Comparison of ENCODE assay signal across 7 cellular contexts in the genomic region with DNA sequence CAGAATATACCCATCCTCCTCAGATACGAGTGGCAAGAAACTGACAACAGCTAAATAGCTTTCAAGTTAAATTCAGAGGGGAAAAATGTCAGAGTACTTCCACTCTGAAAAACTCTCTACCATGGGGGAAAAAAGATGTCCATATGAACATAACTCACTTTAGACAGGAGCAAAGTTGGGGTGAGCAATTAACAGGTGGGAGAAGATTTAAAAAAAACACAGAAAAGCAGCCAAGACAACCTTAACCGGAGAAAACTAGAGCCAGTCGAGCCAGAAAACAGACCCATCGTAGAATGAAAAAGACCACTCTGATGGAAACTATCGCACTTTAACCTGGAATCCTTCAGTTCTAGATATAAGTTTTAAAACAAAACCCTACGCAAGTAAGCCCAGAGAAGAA. TPM values are rescaled to one million over a fixed set of nuclear protein-coding genes. Genes with fewer than 3 reads are reported as not detected.
DNase-seq lines count a peak whose midpoint lies in the region; ATAC-seq and TF ChIP-seq lines count a peak whose summit lies in the region.

No MANE protein-coding gene starts in this region.

- peak overlapping the region; percentile 96 for H3K4me3 Mint-ChIP-seq in HFFc6
- H3K4me3 Mint-ChIP-seq in activated T-helper 1 cell treated with anti-CD3 and anti-CD28 coated beads, Interleukin-12 subunit alpha, Interleukin-12 subunit beta, Interleukin-2, Interleukin-4 antibody, amounts not matched to agents 30 ng/mL and 10 ng/mL and 1 ng/mL, durations not matched to agents 14 hours and 24 hours and 36 hours: peak overlapping the region; percentile 92
- H3K4me3 Mint-ChIP-seq in stimulated activated naive B cell treated with anti-CD40 and anti-IgM and Interleukin-4, amounts not matched to agents 10 μg/mL and 1 μg/mL and 100 μg/mL, for 72 hours: peak overlapping the region; percentile 90 to 91

- peaks cover 34% of the 10 kb centered on the region for H3K4me1 Mint-ChIP-seq in HFFc6 (ENCODE audit: low read depth)
- peaks cover 30% of the 10 kb centered on the region for H3K4me1 Mint-ChIP-seq in activated T-helper 1 cell treated with anti-CD3 and anti-CD28 coated beads, Interleukin-12 subunit alpha, Interleukin-12 subunit beta, Interleukin-2, Interleukin-4 antibody, amounts not matched to agents 30 ng/mL and 10 ng/mL and 1 ng/mL, durations not matched to agents 14 hours and 24 hours and 36 hours (ENCODE audit: low read depth)
- H3K4me1 Mint-ChIP-seq in stimulated activated naive B cell treated with anti-CD40 and anti-IgM and Interleukin-4, amounts not matched to agents 10 μg/mL and 1 μg/mL and 100 μg/mL, for 72 hours: peaks cover 16 to 48% of the 10 kb centered on the region in 2 donors

- H3K27ac Mint-ChIP-seq in HFFc6: peak overlapping the region; percentile 89
- peak overlapping the region; percentile 95 for H3K27ac Mint-ChIP-seq in activated T-helper 1 cell treated with anti-CD3 and anti-CD28 coated beads, Interleukin-12 subunit alpha, Interleukin-12 subunit beta, Interleukin-2, Interleukin-4 antibody, amounts not matched to agents 30 ng/mL and 10 ng/mL and 1 ng/mL, durations not matched to agents 14 hours and 24 hours and 36 hours
- H3K27ac Mint-ChIP-seq in stimulated activated naive B cell treated with anti-CD40 and anti-IgM and Interleukin-4, amounts not matched to agents 10 μg/mL and 1 μg/mL and 100 μg/mL, for 72 hours: peak overlapping the region; percentile 94

- peaks cover 36% of the 10 kb centered on the region for H3K36me3 ChIP-seq in iPS-18a (ENCODE audit: control insufficient read depth, low read depth, low read length)

- peak overlapping the region; percentile 70 for H3K9ac ChIP-seq in iPS-18a (ENCODE audit: low read length)

- no peaks in the 10 kb centered on the region for H3K27me3 ChIP-seq in iPS-18a (ENCODE audit: control insufficient read depth, insufficient read depth, low read length)

- no peak for TF ChIP-seq CTCF in HFFc6 (IDR thresholded peaks at IDR 0.05)

- H3K36me3 Mint-ChIP-seq in HFFc6 (ENCODE audit: low read depth): peaks cover 31% of the 10 kb centered on the region
- peaks cover 25% of the 10 kb centered on the region for H3K36me3 Mint-ChIP-seq in activated T-helper 1 cell treated with anti-CD3 and anti-CD28 coated beads, Interleukin-12 subunit alpha, Interleukin-12 subunit beta, Interleukin-2, Interleukin-4 antibody, amounts not matched to agents 30 ng/mL and 10 ng/mL and 1 ng/mL, durations not matched to agents 14 hours and 24 hours and 36 hours (ENCODE audit: low read depth)
- peaks cover 21 to 35% of the 10 kb centered on the region in 2 donors for H3K36me3 Mint-ChIP-seq in stimulated activated naive B cell treated with anti-CD40 and anti-IgM and Interleukin-4, amounts not matched to agents 10 μg/mL and 1 μg/mL and 100 μg/mL, for 72 hours

- peak overlapping the region; percentile 94 for H3K4me3 ChIP-seq in iPS-18a (ENCODE audit: low read length)

- H3K9me3 Mint-ChIP-seq in HFFc6: no peaks in the 10 kb centered on the region
- H3K9me3 Mint-ChIP-seq in activated T-helper 1 cell treated with anti-CD3 and anti-CD28 coated beads, Interleukin-12 subunit alpha, Interleukin-12 subunit beta, Interleukin-2, Interleukin-4 antibody, amounts not matched to agents 30 ng/mL and 10 ng/mL and 1 ng/mL, durations not matched to agents 14 hours and 24 hours and 36 hours: no peaks in the 10 kb centered on the region
- H3K9me3 Mint-ChIP-seq in stimulated activated naive B cell treated with anti-CD40 and anti-IgM and Interleukin-4, amounts not matched to agents 10 μg/mL and 1 μg/mL and 100 μg/mL, for 72 hours: no peaks in the 10 kb centered on the region

- no peaks in the 10 kb centered on the region; the same call in 1 of the 2 replicates for H3K27me3 Mint-ChIP-seq in HFFc6 (ENCODE audit: insufficient read depth)
- no peaks in the 10 kb centered on the region for H3K27me3 Mint-ChIP-seq in activated T-helper 1 cell treated with anti-CD3 and anti-CD28 coated beads, Interleukin-12 subunit alpha, Interleukin-12 subunit beta, Interleukin-2, Interleukin-4 antibody, amounts not matched to agents 30 ng/mL and 10 ng/mL and 1 ng/mL, durations not matched to agents 14 hours and 24 hours and 36 hours (ENCODE audit: insufficient read depth)
- no peaks in the 10 kb centered on the region for H3K27me3 Mint-ChIP-seq in stimulated activated naive B cell treated with anti-CD40 and anti-IgM and Interleukin-4, amounts not matched to agents 10 μg/mL and 1 μg/mL and 100 μg/mL, for 72 hours

- no peaks in the 10 kb centered on the region for H3K4me1 ChIP-seq in iPS-18a (ENCODE audit: control insufficient read depth, low read depth, low read length)

- H3K27ac ChIP-seq in iPS-18a (ENCODE audit: low read length): no peak overlapping the region

- DNase-seq in HFFc6 (no peak), NCI-H1092 (lab: John Stamatoyannopoulos, UW) (no peak)
- DNase-seq in activated T-helper 1 cell treated with anti-CD3 and anti-CD28 coated beads, Interleukin-12 subunit alpha, Interleukin-12 subunit beta, Interleukin-2, Interleukin-4 antibody, amounts not matched to agents 30 ng/mL and 10 ng/mL and 1 ng/mL, durations not matched to agents 14 hours and 24 hours and 36 hours (ENCODE audit: low spot score): no peak
- DNase-seq in stimulated activated naive B cell treated with anti-CD40 and anti-IgM and Interleukin-4, amounts not matched to agents 10 μg/mL and 1 μg/mL and 100 μg/mL, for 72 hours: no peak

- intact Hi-C loops in activated T-helper 1 cell treated with anti-CD3 and anti-CD28 coated beads, Interleukin-12 subunit alpha, Interleukin-12 subunit beta, Interleukin-2, Interleukin-4 antibody, amounts not matched to agents 30 ng/mL and 10 ng/mL and 1 ng/mL, durations not matched to agents 14 hours and 24 hours and 36 hours (cut with micrococcal nuclease): loop anchor here (1.0 to 5.0 kb wide), 7 partner anchors 39 to 727 kb away; partner anchors contain the start of genes COG8, CYB5B, NIP7 and NQO1

- ATAC-seq in stimulated activated naive B cell treated with anti-CD40 and anti-IgM and Interleukin-4, amounts not matched to agents 10 μg/mL and 1 μg/mL and 100 μg/mL, for 72 hours (replicated peaks): no peak
- ATAC-seq in HG03196 (IDR thresholded peaks at IDR 0.05; ENCODE audit: unreplicated experiment) (no peak), HG03469 (IDR thresholded peaks at IDR 0.05; ENCODE audit: unreplicated experiment) (no peak)

- no peaks in the 10 kb centered on the region for H3K9me3 ChIP-seq in iPS-18a (ENCODE audit: control insufficient read depth, low read depth, low read length)

RNA-seq across cellular contexts. Expression of gene TERF2, which starts 0.8 kb away (rescaled TPM):
- total RNA-seq in HFFc6 (2021; fragmentation: NEBNext Ultra II Directional; extraction: Animal tissue kit (Norgen Biotek cat#: 25700)): 10 to 100 TPM; 28.3 to 38.0 (median 30.1) TPM
- total RNA-seq in activated T-helper 1 cell treated with anti-CD3 and anti-CD28 coated beads, Interleukin-12 subunit alpha, Interleukin-12 subunit beta, Interleukin-2, Interleukin-4 antibody, amounts not matched to agents 30 ng/mL and 10 ng/mL and 1 ng/mL, durations not matched to agents 14 hours and 24 hours and 36 hours: 59.4 and 67.0 TPM in 2 replicates

RNA-seq across cellular contexts. Expression of gene TMED6, which starts 33.4 kb away (rescaled TPM):
- under 1 TPM in 4 of 6 experiments, not detected in 2; 0.21 to 0.40 (median 0.26) TPM for total RNA-seq in HFFc6 (2021; fragmentation: NEBNext Ultra II Directional; extraction: Animal tissue kit (Norgen Biotek cat#: 25700))
- total RNA-seq in activated T-helper 1 cell treated with anti-CD3 and anti-CD28 coated beads, Interleukin-12 subunit alpha, Interleukin-12 subunit beta, Interleukin-2, Interleukin-4 antibody, amounts not matched to agents 30 ng/mL and 10 ng/mL and 1 ng/mL, durations not matched to agents 14 hours and 24 hours and 36 hours: 1.2 and 1.3 TPM in 2 replicates

RNA-seq across cellular contexts. Expression of gene CYB5B, which starts 39.4 kb away (rescaled TPM):
- 100 to 1,000 TPM; 135 to 151 (median 140) TPM for total RNA-seq in HFFc6 (2021; fragmentation: NEBNext Ultra II Directional; extraction: Animal tissue kit (Norgen Biotek cat#: 25700))
- total RNA-seq in activated T-helper 1 cell treated with anti-CD3 and anti-CD28 coated beads, Interleukin-12 subunit alpha, Interleukin-12 subunit beta, Interleukin-2, Interleukin-4 antibody, amounts not matched to agents 30 ng/mL and 10 ng/mL and 1 ng/mL, durations not matched to agents 14 hours and 24 hours and 36 hours: 157 and 166 TPM in 2 replicates

RNA-seq across cellular contexts. Expression of gene NIP7, which starts 45.4 kb away (rescaled TPM):
- total RNA-seq in HFFc6 (2021; fragmentation: NEBNext Ultra II Directional; extraction: Animal tissue kit (Norgen Biotek cat#: 25700)): 10 to 100 TPM; 34.7 to 43.5 (median 37.1) TPM
- total RNA-seq in activated T-helper 1 cell treated with anti-CD3 and anti-CD28 coated beads, Interleukin-12 subunit alpha, Interleukin-12 subunit beta, Interleukin-2, Interleukin-4 antibody, amounts not matched to agents 30 ng/mL and 10 ng/mL and 1 ng/mL, durations not matched to agents 14 hours and 24 hours and 36 hours: 80.7 and 85.8 TPM in 2 replicates

RNA-seq across cellular contexts. Expression of gene COG8, which starts 45.6 kb away (rescaled TPM):
- total RNA-seq in HFFc6 (2021; fragmentation: NEBNext Ultra II Directional; extraction: Animal tissue kit (Norgen Biotek cat#: 25700)): 10 to 100 TPM; 29.4 to 36.8 (median 35.2) TPM
- 45.3 and 46.5 TPM in 2 replicates for total RNA-seq in activated T-helper 1 cell treated with anti-CD3 and anti-CD28 coated beads, Interleukin-12 subunit alpha, Interleukin-12 subunit beta, Interleukin-2, Interleukin-4 antibody, amounts not matched to agents 30 ng/mL and 10 ng/mL and 1 ng/mL, durations not matched to agents 14 hours and 24 hours and 36 hours
